In the genomic region with DNA sequence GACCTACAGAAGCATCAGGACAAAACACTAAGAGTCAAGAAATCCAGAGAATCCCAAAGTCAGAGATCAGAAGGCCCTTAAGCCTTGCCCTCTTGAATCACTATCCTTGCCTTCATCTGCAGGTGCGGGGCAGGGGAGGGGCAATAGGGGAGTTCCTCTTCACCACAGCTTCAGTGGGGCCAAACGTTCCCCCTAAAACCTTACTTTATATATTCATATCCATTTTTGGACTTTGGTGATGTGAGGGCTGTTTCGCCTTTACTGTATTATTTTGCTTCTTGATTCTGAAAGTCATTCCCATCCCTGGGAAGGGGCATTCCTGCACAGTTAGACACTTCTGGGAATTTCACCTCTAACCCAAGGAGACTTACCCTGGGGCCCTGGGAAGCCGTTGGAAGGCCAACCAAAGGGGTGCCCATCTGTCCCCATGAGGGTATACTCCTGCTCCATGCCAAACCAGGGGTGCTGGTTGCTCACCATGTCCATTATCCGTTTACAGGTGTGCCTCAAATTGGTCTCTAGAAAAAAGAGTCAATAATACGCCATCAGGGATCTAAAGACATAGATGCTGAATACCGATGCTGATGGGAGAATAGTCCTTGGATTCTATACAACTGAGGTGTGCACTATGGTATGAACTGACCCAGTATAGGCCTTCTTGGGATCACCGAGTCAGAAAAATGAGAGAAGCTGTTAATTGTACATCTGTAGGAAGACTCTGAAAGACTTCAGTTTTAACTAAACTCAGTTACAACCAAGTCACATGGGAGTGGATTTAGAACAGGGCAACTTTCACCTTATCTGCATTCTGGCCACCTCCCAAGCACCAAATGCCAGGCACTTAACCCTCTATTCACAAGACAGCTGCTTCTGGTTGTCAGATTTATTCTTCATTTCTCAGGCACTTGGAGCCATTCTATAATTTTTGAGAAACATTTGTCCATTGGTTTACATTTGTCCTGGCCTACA, we compare ENCODE assay signal across 29 cellular contexts. TPM values are rescaled to one million over a fixed set of nuclear protein-coding genes. Genes with fewer than 3 reads are reported as not detected.
DNase-seq lines count a peak whose midpoint lies in the region; ATAC-seq and TF ChIP-seq lines count a peak whose summit lies in the region.
"Had no signal": no experiment of that assay in that cellular context is flagged by ENCODE, and none has a peak within 500 bp of the region (broad histone marks: within the 10 kb centered on the region; RNA-seq: fewer than 3 reads in every experiment).

No MANE protein-coding gene starts in this region.

- peaks cover 32% of the 10 kb centered on the region for H3K4me1 Mint-ChIP-seq in activated naive CD4-positive, alpha-beta T cell treated with anti-CD3 and anti-CD28 coated beads, Interleukin-2, amount 10 ng/mL, durations not matched to agents 7 days and 5 days

- no peak for ATAC-seq in activated naive CD4-positive, alpha-beta T cell treated with anti-CD3 and anti-CD28 coated beads, Interleukin-2, amount 50 U/mL, for 72 hours
- ATAC-seq in omental fat pad (ENCODE audit: low FRiP score) = no peak
- ATAC-seq in HG03095 (IDR thresholded peaks at IDR 0.05; ENCODE audit: unreplicated experiment) = no peak
- ATAC-seq: effector memory CD8-positive, alpha-beta T cell; heart right ventricle; pancreas; sciatic nerve; WTC11 had no signal

- TF ChIP-seq POLR2A in esophagus squamous epithelium (IDR thresholded peaks at IDR 0.05) (no peak), vagina (IDR thresholded peaks at IDR 0.05) (no peak)

- no peaks in the 10 kb centered on the region for H3K9me3 Mint-ChIP-seq in activated naive CD4-positive, alpha-beta T cell treated with anti-CD3 and anti-CD28 coated beads, Interleukin-2, amount 50 U/mL, for 72 hours
- no peaks in the 10 kb centered on the region for H3K9me3 Mint-ChIP-seq in activated naive CD4-positive, alpha-beta T cell treated with anti-CD3 and anti-CD28 coated beads, Interleukin-2, amount 10 ng/mL, durations not matched to agents 7 days and 5 days
- H3K9me3 Mint-ChIP-seq: effector memory CD8-positive, alpha-beta T cell; T-helper 2 cell treated with Interferon-gamma antibody and Interleukin-4, amounts not matched to agents 5 μg/mL and 100 μg/mL, for 36 hours; WTC11 had no signal

- H3K4me3 Mint-ChIP-seq in activated naive CD4-positive, alpha-beta T cell treated with anti-CD3 and anti-CD28 coated beads, Interleukin-2, amount 10 ng/mL, durations not matched to agents 7 days and 5 days = no peak overlapping the region
- H3K4me3 Mint-ChIP-seq: effector memory CD8-positive, alpha-beta T cell; T-helper 2 cell treated with Interferon-gamma antibody and Interleukin-4, amounts not matched to agents 5 μg/mL and 100 μg/mL, for 36 hours; WTC11 had no signal

- H3K4me3 ChIP-seq in esophagus squamous epithelium (peak overlapping the region in 2 of 4 donors; percentile 87 to 88), vagina (peak overlapping the region in 1 of 2 donors; percentile 88)
- H3K4me3 ChIP-seq: SK-N-MC had no signal

- peaks cover 12% of the 10 kb centered on the region for H3K27me3 Mint-ChIP-seq in activated naive CD4-positive, alpha-beta T cell treated with anti-CD3 and anti-CD28 coated beads, Interleukin-2, amount 10 ng/mL, durations not matched to agents 7 days and 5 days
- H3K27me3 Mint-ChIP-seq: effector memory CD8-positive, alpha-beta T cell had no signal

- H3K9me3 ChIP-seq in esophagus squamous epithelium (no peaks in the 10 kb centered on the region), vagina (no peaks in the 10 kb centered on the region)
- H3K9me3 ChIP-seq: heart right ventricle, pancreas, Peyer's patch, tibial artery had no signal

- H3K36me3 ChIP-seq in esophagus squamous epithelium = peaks cover 50 to 79% (median 58%) of the 10 kb centered on the region in 3 donors
- H3K36me3 ChIP-seq in vagina = peaks cover 0 to 92% of the 10 kb centered on the region in 2 donors

- H3K27me3 ChIP-seq in esophagus squamous epithelium (no peaks in the 10 kb centered on the region), vagina (no peaks in the 10 kb centered on the region)
- H3K27me3 ChIP-seq: heart right ventricle, pancreas, Peyer's patch, tibial artery had no signal

- intact Hi-C loops in esophagus squamous epithelium (cut with DNase I) = no loop called here
- intact Hi-C loops in vagina (cut with DNase I) = no loop called here

- peak overlapping the region in 3 of 4 donors; percentile 98 to 99 (median 98) for H3K27ac ChIP-seq in esophagus squamous epithelium
- H3K27ac ChIP-seq in vagina = peak overlapping the region; percentile 97
- H3K27ac ChIP-seq: pancreas, SK-N-MC had no signal

- CTCF ChIA-PET in activated naive CD4-positive, alpha-beta T cell treated with anti-CD3 and anti-CD28 coated beads, Interleukin-2, amount 10 ng/mL, durations not matched to agents 7 days and 5 days (lab: Charles Lee) = interaction anchor here (1.6 kb wide), 1 partner anchor 243 kb away, joined by 6 read pairs; no protein-coding TSS in a partner anchor

- H3K4me1 ChIP-seq in esophagus squamous epithelium (peaks cover 0 to 86% (median 47%) of the 10 kb centered on the region in 3 donors), vagina (peaks cover 69% of the 10 kb centered on the region)

- DNase-seq in activated naive CD4-positive, alpha-beta T cell treated with anti-CD3 and anti-CD28 coated beads, Interleukin-2, amount 50 U/mL, for 72 hours (ENCODE audit: low spot score in 2 of 2) = no peak
- DNase-seq in activated naive CD4-positive, alpha-beta T cell treated with anti-CD3 and anti-CD28 coated beads, Interleukin-2, amount 10 ng/mL, durations not matched to agents 7 days and 5 days = no peak
- DNase-seq in esophagus squamous epithelium (lab: John Stamatoyannopoulos, UW) (no peak), pons (ENCODE audit: low spot score) (peak; percentile 41), vagina (ENCODE audit: extremely low spot score in 2 of 2) (no peak), amniotic stem cell (lab: John Stamatoyannopoulos, UW) (no peak), omental fat pad (ENCODE audit: low spot score) (no peak)
- DNase-seq: activated CD4-positive, alpha-beta T cell treated with anti-CD3 and anti-CD28 coated beads, Interleukin-2, amount 50 U/mL, for 4 hours; activated CD8-positive, alpha-beta memory T cell treated with anti-CD3 and anti-CD28 coated beads, Interleukin-2, amount 50 U/mL, for 48 hours; activated effector memory CD4-positive, alpha-beta T cell treated with Interleukin-2 at 50 U/mL for 16 hours; effector memory CD8-positive, alpha-beta T cell; Karpas-422; NCI-H1092 treated with DMSO at 0.1 percent for 48 hours; NCI-H2029 treated with DMSO at 0.1 percent for 48 hours; NCI-H446; NK-92 treated with Interleukin-12 subunit alpha and Interleukin-12 subunit beta, amount 100 ng/mL, for 24 hours; pancreas; Peyer's patch; tibial artery had no signal

- H3K36me3 Mint-ChIP-seq in activated naive CD4-positive, alpha-beta T cell treated with anti-CD3 and anti-CD28 coated beads, Interleukin-2, amount 50 U/mL, for 72 hours = peaks cover 48 to 80% of the 10 kb centered on the region in 2 donors
- peaks cover 88% of the 10 kb centered on the region for H3K36me3 Mint-ChIP-seq in activated naive CD4-positive, alpha-beta T cell treated with anti-CD3 and anti-CD28 coated beads, Interleukin-2, amount 10 ng/mL, durations not matched to agents 7 days and 5 days

- TF ChIP-seq CTCF in esophagus squamous epithelium (IDR thresholded peaks at IDR 0.05) (no peak), vagina (IDR thresholded peaks at IDR 0.05) (no peak), omental fat pad (IDR thresholded peaks at IDR 0.05) (no peak)

- H3K27ac Mint-ChIP-seq in activated naive CD4-positive, alpha-beta T cell treated with anti-CD3 and anti-CD28 coated beads, Interleukin-2, amount 50 U/mL, for 72 hours = peak overlapping the region; percentile 12 to 17
- H3K27ac Mint-ChIP-seq in activated naive CD4-positive, alpha-beta T cell treated with anti-CD3 and anti-CD28 coated beads, Interleukin-2, amount 10 ng/mL, durations not matched to agents 7 days and 5 days = no peak overlapping the region
- H3K27ac Mint-ChIP-seq: effector memory CD8-positive, alpha-beta T cell; T-helper 2 cell treated with Interferon-gamma antibody and Interleukin-4, amounts not matched to agents 5 μg/mL and 100 μg/mL, for 36 hours had no signal

- 88 to 96% methylated on average over 6 of the region's 8 CpGs for WGBS in esophagus squamous epithelium, 2 donors

RNA-seq across cellular contexts. Expression of gene GLUL, which starts 5.4 kb away (rescaled TPM):
- 100 to 1,000 TPM; 106 to 201 TPM for total RNA-seq in activated naive CD4-positive, alpha-beta T cell treated with anti-CD3 and anti-CD28 coated beads, Interleukin-2, amount 50 U/mL, for 72 hours
- total RNA-seq in esophagus squamous epithelium = 1,000 to 10,000 TPM in 3 of 4 donors, 100 to 1,000 TPM in 1; 597 to 1,638 (median 1,035) TPM
- total RNA-seq in vagina = 2,462 TPM
- over 10,000 TPM in 1 of 4 donors, 1,000 to 10,000 TPM in 3; 5,022 to 14,857 (median 5,938) TPM for total RNA-seq in omental fat pad

RNA-seq across cellular contexts. Expression of gene TEDDM1, which starts 14.3 kb away (rescaled TPM):
- total RNA-seq in activated naive CD4-positive, alpha-beta T cell treated with anti-CD3 and anti-CD28 coated beads, Interleukin-2, amount 50 U/mL, for 72 hours = not detected
- total RNA-seq in esophagus squamous epithelium (not detected), vagina (not detected), omental fat pad (not detected)
- total RNA-seq: A172, cerebellum, heart right ventricle, HT-29, lower leg skin, pancreas, Peyer's patch, sciatic nerve, WTC11 had no signal
